In genomic region chr20:58238490-58238889, GRCh38 we compare ENCODE assay signal across 18 cellular contexts. TPM values are rescaled to one million over a fixed set of nuclear protein-coding genes. Genes with fewer than 3 reads are reported as not detected.
DNase-seq lines count a peak whose midpoint lies in the region; ATAC-seq and TF ChIP-seq lines count a peak whose summit lies in the region.
"Had no signal": no experiment of that assay in that cellular context is flagged by ENCODE, and none has a peak within 500 bp of the region (broad histone marks: within the 10 kb centered on the region; RNA-seq: fewer than 3 reads in every experiment).

No MANE protein-coding gene starts in this region.

- DNase-seq in DMS79 treated with DMSO at 0.1 percent for 48 hours (lab: John Stamatoyannopoulos, UW): peak; percentile 82
- no peak for DNase-seq in SJSA1 (ENCODE audit: low read depth in 1 of 2, low spot score in 2 of 2)
- DNase-seq in colonic mucosa: peak; percentile 10
- DNase-seq in neural crest cell (ENCODE audit: low read depth, low spot score): no peak
- DNase-seq in HuH-7 (ENCODE audit: low spot score): no peak
- DNase-seq in OCI-M2 (lab: John Stamatoyannopoulos, UW; ENCODE audit: unreplicated experiment): no peak
- DNase-seq: CD8-positive, alpha-beta T cell; NCI-H1417 treated with DMSO at 0.1 percent for 48 hours; NCI-H2029 treated with DMSO at 0.1 percent for 48 hours; NCI-H226; NCI-H526 treated with DMSO at 0.1 percent for 48 hours; NK-92 treated with Interleukin-12 subunit alpha and Interleukin-12 subunit beta, amount 100 ng/mL, for 24 hours; PC-9 had no signal

- no peak overlapping the region for H3K4me3 Mint-ChIP-seq in neural crest cell
- H3K4me3 Mint-ChIP-seq: CD8-positive, alpha-beta T cell had no signal

- peaks cover 5% of the 10 kb centered on the region for H3K36me3 Mint-ChIP-seq in neural crest cell (ENCODE audit: low read depth)

- H3K27me3 ChIP-seq in SJSA1 (replicated peaks) (peaks cover 13% of the 10 kb centered on the region), colonic mucosa (no peaks in the 10 kb centered on the region)

- H3K36me3 ChIP-seq in SJSA1: no peaks in the 10 kb centered on the region
- peaks cover 12% of the 10 kb centered on the region for H3K36me3 ChIP-seq in colonic mucosa

- H3K27ac Mint-ChIP-seq in neural crest cell (ENCODE audit: unreplicated experiment): peak overlapping the region; percentile 59

- H3K4me3 ChIP-seq in SJSA1: no peak overlapping the region
- H3K4me3 ChIP-seq in colonic mucosa: no peak overlapping the region
- H3K4me3 ChIP-seq: PC-9 had no signal

- H3K27me3 Mint-ChIP-seq in neural crest cell (ENCODE audit: low read depth): peaks cover 32% of the 10 kb centered on the region

- H3K27ac ChIP-seq in SJSA1 (peak overlapping the region; percentile 25; the same call in 1 of the 2 replicates), colonic mucosa (no peak overlapping the region)
- H3K27ac ChIP-seq: PC-9 had no signal

- TF ChIP-seq CTCF in colonic mucosa (IDR thresholded peaks at IDR 0.05): no peak
- TF ChIP-seq CTCF in neural crest cell (conservative IDR thresholded peaks at IDR 0.05): no peak

- ATAC-seq in HG03135 (IDR thresholded peaks at IDR 0.05; ENCODE audit: unreplicated experiment) (no peak), HG03342 (IDR thresholded peaks at IDR 0.05; ENCODE audit: unreplicated experiment) (no peak)
- ATAC-seq: CD8-positive, alpha-beta T cell had no signal

- H3K9me3 Mint-ChIP-seq in neural crest cell: no peaks in the 10 kb centered on the region
- H3K9me3 Mint-ChIP-seq: CD8-positive, alpha-beta T cell had no signal

- H3K4me1 Mint-ChIP-seq in neural crest cell: peaks cover 11% of the 10 kb centered on the region

- intact Hi-C loops in colonic mucosa (cut with DNase I): loop anchor here (5.0 to 10.0 kb wide), 2 partner anchors 209 to 616 kb away; partner anchors contain the start of genes GNAS and GNAS-AS1

- H3K4me1 ChIP-seq in SJSA1 (replicated peaks) (peaks cover 18% of the 10 kb centered on the region), colonic mucosa (no peaks in the 10 kb centered on the region)

- no peak overlapping the region for H3K9ac ChIP-seq in colonic mucosa (ENCODE audit: low read depth in 2 of 2, low read length in 2 of 2)

- H3K9me3 ChIP-seq in SJSA1 (replicated peaks) (no peaks in the 10 kb centered on the region), colonic mucosa (no peaks in the 10 kb centered on the region)

RNA-seq across cellular contexts. Expression of gene ANKRD60, which starts 10.0 kb away (rescaled TPM):
- total RNA-seq in SJSA1 (2014; rRNA removed; shearing (Covaris generic)): not detected in 2 replicates
- total RNA-seq in colonic mucosa: not detected
- total RNA-seq in neural crest cell: not detected in 2 replicates
- total RNA-seq: CD8-positive, alpha-beta T cell; Daoy; H4; HT-29; PC-9 had no signal

Comparison
In these comparisons a context has a peak if more than half of its experiments do, and no peak if none do; other contexts are left out.
1. DNase-seq: peak in DMS79 treated with DMSO at 0.1 percent for 48 hours (single experiment) and colonic mucosa (single experiment); none in SJSA1 (0 of 2), neural crest cell (single experiment), HuH-7 (single experiment) and OCI-M2 (single experiment).